Comparison of ENCODE assay signal across 14 cellular contexts in genomic region chr22:25745341-25746011, GRCh38. TPM values are rescaled to one million over a fixed set of nuclear protein-coding genes. Genes with fewer than 3 reads are reported as not detected.
DNase-seq lines count a peak whose midpoint lies in the region; ATAC-seq and TF ChIP-seq lines count a peak whose summit lies in the region.
"Had no signal": no experiment of that assay in that cellular context is flagged by ENCODE, and none has a peak within 500 bp of the region (broad histone marks: within the 10 kb centered on the region; RNA-seq: fewer than 3 reads in every experiment).

No MANE protein-coding gene starts in this region.

- ATAC-seq in heart right ventricle (no peak), left cardiac atrium (no peak), HG03108 (IDR thresholded peaks at IDR 0.05; ENCODE audit: unreplicated experiment) (no peak)
- ATAC-seq: Panc1 had no signal

- TF ChIP-seq CTCF in heart right ventricle (IDR thresholded peaks at IDR 0.05) (no peak), smooth muscle cell (IDR thresholded peaks at IDR 0.05; ENCODE audit: borderline replicate concordance, insufficient read depth, poor library complexity, severe bottlenecking) (no peak)

- H3K9ac ChIP-seq in smooth muscle cell (ENCODE audit: low read depth) = no peak overlapping the region

- no peaks in the 10 kb centered on the region for H3K9me3 ChIP-seq in heart right ventricle
- H3K9me3 ChIP-seq in smooth muscle cell (replicated peaks; ENCODE audit: low read depth) = no peaks in the 10 kb centered on the region
- H3K9me3 ChIP-seq: mucosa of descending colon had no signal

- peaks cover 42% of the 10 kb centered on the region for H3K36me3 Mint-ChIP-seq in T-helper 2 cell treated with Interferon-gamma antibody and Interleukin-4, amounts not matched to agents 5 μg/mL and 100 μg/mL, for 36 hours (ENCODE audit: low read depth)

- H3K4me3 ChIP-seq in heart right ventricle (peak overlapping the region in 7 of 10 donors; percentile 12 to 63 (median 58)), smooth muscle cell (no peak overlapping the region)
- H3K4me3 ChIP-seq: mucosa of descending colon, skin epidermis had no signal

- no peaks in the 10 kb centered on the region for H4K20me1 ChIP-seq in smooth muscle cell (ENCODE audit: low read depth)

- H3K27me3 ChIP-seq in heart right ventricle = peaks cover 0 to 3% (median 0%) of the 10 kb centered on the region in 7 donors
- no peaks in the 10 kb centered on the region for H3K27me3 ChIP-seq in smooth muscle cell (ENCODE audit: low read depth)

- H3K4me1 Mint-ChIP-seq in T-helper 2 cell treated with Interferon-gamma antibody and Interleukin-4, amounts not matched to agents 5 μg/mL and 100 μg/mL, for 36 hours (ENCODE audit: low read depth) = peaks cover 66% of the 10 kb centered on the region

- no peaks in the 10 kb centered on the region for H3F3A ChIP-seq in smooth muscle cell (ENCODE audit: low read depth)

- H3K27me3 Mint-ChIP-seq in T-helper 2 cell treated with Interferon-gamma antibody and Interleukin-4, amounts not matched to agents 5 μg/mL and 100 μg/mL, for 36 hours (ENCODE audit: low read depth) = no peaks in the 10 kb centered on the region

- H3K79me2 ChIP-seq in smooth muscle cell (ENCODE audit: low read depth) = no peaks in the 10 kb centered on the region

- no peak overlapping the region for H3K4me2 ChIP-seq in smooth muscle cell

- H3K27ac Mint-ChIP-seq in T-helper 2 cell treated with Interferon-gamma antibody and Interleukin-4, amounts not matched to agents 5 μg/mL and 100 μg/mL, for 36 hours = peak overlapping the region; percentile 99

- peak overlapping the region; percentile 49 for H3K4me3 Mint-ChIP-seq in T-helper 2 cell treated with Interferon-gamma antibody and Interleukin-4, amounts not matched to agents 5 μg/mL and 100 μg/mL, for 36 hours

- no peak for DNase-seq in heart right ventricle
- DNase-seq in left cardiac atrium = no peak
- peak; percentile 40 for DNase-seq in T-helper 2 cell treated with Interferon-gamma antibody and Interleukin-4, amounts not matched to agents 5 μg/mL and 100 μg/mL, for 36 hours (ENCODE audit: low spot score)
- DNase-seq in fibroblast of gingiva (ENCODE audit: low read depth) = peak; percentile 47
- no peak for DNase-seq in smooth muscle cell (lab: John Stamatoyannopoulos, UW; ENCODE audit: unreplicated experiment)
- no peak for DNase-seq in COLO829 (ENCODE audit: low spot score)
- no peak for DNase-seq in NCI-H526 treated with DMSO at 0.1 percent for 48 hours (lab: John Stamatoyannopoulos, UW)
- DNase-seq: effector CD8-positive, alpha-beta T cell; KBM-7; mucosa of descending colon; NCI-H2081 treated with DMSO at 0.1 percent for 48 hours had no signal

- H3K36me3 ChIP-seq in heart right ventricle (no peaks in the 10 kb centered on the region), smooth muscle cell (ENCODE audit: low read depth) (no peaks in the 10 kb centered on the region)

- intact Hi-C loops in heart right ventricle (cut with DNase I) = no loop called here
- intact Hi-C loops in left cardiac atrium (cut with DNase I) = no loop called here

- H3K4me1 ChIP-seq in heart right ventricle = peaks cover 8 to 62% (median 29%) of the 10 kb centered on the region in 9 donors
- H3K4me1 ChIP-seq in smooth muscle cell (ENCODE audit: low read depth) = no peaks in the 10 kb centered on the region

- 58 to 72% methylated on average over 7 of the region's 7 CpGs for WGBS in heart right ventricle, 2 donors
- 76% methylated on average over 7 of the region's 7 CpGs for WGBS in smooth muscle cell (ENCODE audit: low lambda C conversion rate)

- H3K27ac ChIP-seq in heart right ventricle (peak overlapping the region in 7 of 10 donors; percentile 0 to 96 (median 67)), smooth muscle cell (ENCODE audit: low read depth) (peak overlapping the region; percentile 4)
- H3K27ac ChIP-seq: skin epidermis had no signal

- H3K9me3 Mint-ChIP-seq in T-helper 2 cell treated with Interferon-gamma antibody and Interleukin-4, amounts not matched to agents 5 μg/mL and 100 μg/mL, for 36 hours = no peaks in the 10 kb centered on the region

- H2AFZ ChIP-seq in smooth muscle cell (ENCODE audit: low read depth) = no peak overlapping the region

RNA-seq across cellular contexts. Expression of gene MYO18B, which starts 3.5 kb away (rescaled TPM):
- total RNA-seq in heart right ventricle = 100 to 1,000 TPM; 124 to 407 (median 234) TPM
- 100 to 1,000 TPM; 111 to 184 TPM for polyA plus RNA-seq in heart right ventricle
- 100 to 1,000 TPM in 1 of 2 donors, 10 to 100 TPM in 1; 71.6 to 142 TPM for total RNA-seq in left cardiac atrium
- total RNA-seq in smooth muscle cell = 0.13 and 4.3 TPM in 2 replicates
- polyA plus RNA-seq in smooth muscle cell = 1.2 TPM in 2 replicates

Comparison
In these comparisons a context has a peak if more than half of its experiments do, and no peak if none do; other contexts are left out.
1. DNase-seq: peak in T-helper 2 cell treated with Interferon-gamma antibody and Interleukin-4, amounts not matched to agents 5 μg/mL and 100 μg/mL, for 36 hours (single experiment) and fibroblast of gingiva (single experiment); none in heart right ventricle (0 of 2), left cardiac atrium (single experiment), smooth muscle cell (single experiment), COLO829 (single experiment) and NCI-H526 treated with DMSO at 0.1 percent for 48 hours (single experiment).
2. RNA of gene MYO18B, which starts 3.5 kb away (total RNA-seq): 124 to 407 TPM in heart right ventricle and 71.6 to 142 TPM in left cardiac atrium; 0.13 to 4.3 TPM in smooth muscle cell; every median in the first group is over 10 times any median in the second.